ENCODE assay signal across 14 cellular contexts in the genomic region with DNA sequence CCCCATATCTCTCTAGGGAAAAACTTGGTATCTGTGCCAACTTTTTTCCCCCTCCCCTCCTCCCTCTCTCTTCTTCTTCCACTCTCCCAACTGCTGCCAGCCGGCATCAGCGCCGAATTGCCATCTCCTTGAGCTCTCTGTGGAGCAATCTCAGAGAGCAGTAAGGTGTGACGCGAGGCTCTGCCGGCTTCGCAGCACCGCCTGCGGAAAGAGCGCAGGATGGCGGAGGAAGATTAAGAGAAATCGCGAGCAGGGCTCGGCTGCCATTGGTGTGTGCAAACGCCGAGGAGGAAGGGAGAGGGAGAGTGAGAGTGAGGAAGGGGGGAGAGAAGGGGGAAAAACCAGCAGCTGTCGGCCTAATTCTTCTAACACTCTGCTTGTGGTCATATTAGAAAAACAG. TPM values are rescaled to one million over a fixed set of nuclear protein-coding genes. Genes with fewer than 3 reads are reported as not detected.
DNase-seq lines count a peak whose midpoint lies in the region; ATAC-seq and TF ChIP-seq lines count a peak whose summit lies in the region.
"Had no signal": no experiment of that assay in that cellular context is flagged by ENCODE, and none has a peak within 500 bp of the region (broad histone marks: within the 10 kb centered on the region; RNA-seq: fewer than 3 reads in every experiment).

No MANE protein-coding gene starts in this region.

- peak in 1 of 2 donors; percentile 35 for ATAC-seq in naive B cell (ENCODE audit: low read depth in 2 of 2)

- TF ChIP-seq CTCF in GM20000 (IDR thresholded peaks at IDR 0.05; ENCODE audit: extremely low read depth, missing control alignments) (no peak), chondrocyte (IDR thresholded peaks at IDR 0.05) (no peak)

- no peaks in the 10 kb centered on the region for H3K27me3 Mint-ChIP-seq in naive B cell
- H3K27me3 Mint-ChIP-seq in chondrocyte (ENCODE audit: low read depth): no peaks in the 10 kb centered on the region
- H3K27me3 Mint-ChIP-seq: activated CD4-positive, alpha-beta T cell treated with anti-CD3 and anti-CD28 coated beads, Interleukin-2, amount 10 ng/mL, durations not matched to agents 24 days and 14 days; IgD-negative memory B cell had no signal

- H3K27ac Mint-ChIP-seq in naive B cell (peak overlapping the region in 4 of 6 donors; percentile 7 to 86 (median 65)), chondrocyte (ENCODE audit: unreplicated experiment) (no peak overlapping the region)
- H3K27ac Mint-ChIP-seq: activated CD4-positive, alpha-beta T cell treated with anti-CD3 and anti-CD28 coated beads, Interleukin-2, amount 10 ng/mL, durations not matched to agents 24 days and 14 days had no signal

- H3K9me3 Mint-ChIP-seq in naive B cell (no peaks in the 10 kb centered on the region), chondrocyte (ENCODE audit: low read depth) (no peaks in the 10 kb centered on the region)
- H3K9me3 Mint-ChIP-seq: activated CD4-positive, alpha-beta T cell treated with anti-CD3 and anti-CD28 coated beads, Interleukin-2, amount 10 ng/mL, durations not matched to agents 24 days and 14 days; IgD-negative memory B cell had no signal

- H3K4me1 Mint-ChIP-seq in naive B cell: peaks cover 5 to 14% (median 10%) of the 10 kb centered on the region in 3 donors
- peaks cover 14% of the 10 kb centered on the region for H3K4me1 Mint-ChIP-seq in chondrocyte (ENCODE audit: low read depth)
- H3K4me1 Mint-ChIP-seq: activated CD4-positive, alpha-beta T cell treated with anti-CD3 and anti-CD28 coated beads, Interleukin-2, amount 10 ng/mL, durations not matched to agents 24 days and 14 days had no signal

- DNase-seq in DMS 273 (lab: John Stamatoyannopoulos, UW; ENCODE audit: unreplicated experiment) (peak; percentile 91), NCI-H1694 treated with DMSO at 0.1 percent for 48 hours (lab: John Stamatoyannopoulos, UW) (peak; percentile 89), astrocyte of the hippocampus (ENCODE audit: low read depth, low spot score) (peak; percentile 56), naive B cell (no peak), LoVo (ENCODE audit: low spot score) (no peak), GM20000 (ENCODE audit: low spot score) (no peak), chondrocyte (ENCODE audit: low spot score) (no peak), NAMALWA (ENCODE audit: low spot score) (no peak)
- DNase-seq: activated CD4-positive, alpha-beta T cell treated with anti-CD3 and anti-CD28 coated beads, Interleukin-2, amount 10 ng/mL, durations not matched to agents 24 days and 14 days; activated gamma-delta T cell treated with Interleukin-2 at 50 U/mL for 16 hours; colonic mucosa had no signal

- H3K36me3 Mint-ChIP-seq in naive B cell (peaks cover 26% of the 10 kb centered on the region in 2 donors), chondrocyte (ENCODE audit: low read depth) (peaks cover 31% of the 10 kb centered on the region)

- H3K4me3 Mint-ChIP-seq in naive B cell (peak overlapping the region in 4 of 8 donors; percentile 20 to 78 (median 36)), chondrocyte (ENCODE audit: unreplicated experiment) (no peak overlapping the region)
- H3K4me3 Mint-ChIP-seq: activated CD4-positive, alpha-beta T cell treated with anti-CD3 and anti-CD28 coated beads, Interleukin-2, amount 10 ng/mL, durations not matched to agents 24 days and 14 days had no signal

RNA-seq across cellular contexts. Expression of a gene that starts 44.2 kb away (rescaled TPM):
- under 1 TPM in 1 of 6 donors, not detected in 5; 0.09 TPM for polyA plus RNA-seq in naive B cell (ENCODE audit: low read depth in 6 of 6)
- not detected in 3 replicates for total RNA-seq in chondrocyte
- total RNA-seq: activated CD4-positive, alpha-beta T cell treated with anti-CD3 and anti-CD28 coated beads, Interleukin-2, amount 10 ng/mL, durations not matched to agents 24 days and 14 days; colonic mucosa; lung; right atrium auricular region had no signal
- polyA plus RNA-seq: IgD-negative memory B cell had no signal

Comparison
In these comparisons a context has a peak if more than half of its experiments do, and no peak if none do; other contexts are left out.
1. DNase-seq: peak in DMS 273 (single experiment), NCI-H1694 treated with DMSO at 0.1 percent for 48 hours (single experiment) and astrocyte of the hippocampus (single experiment); none in naive B cell (single experiment), LoVo (single experiment), GM20000 (single experiment), chondrocyte (single experiment) and NAMALWA (single experiment).